Comparison of ENCODE assay signal across 29 cellular contexts in the genomic region with DNA sequence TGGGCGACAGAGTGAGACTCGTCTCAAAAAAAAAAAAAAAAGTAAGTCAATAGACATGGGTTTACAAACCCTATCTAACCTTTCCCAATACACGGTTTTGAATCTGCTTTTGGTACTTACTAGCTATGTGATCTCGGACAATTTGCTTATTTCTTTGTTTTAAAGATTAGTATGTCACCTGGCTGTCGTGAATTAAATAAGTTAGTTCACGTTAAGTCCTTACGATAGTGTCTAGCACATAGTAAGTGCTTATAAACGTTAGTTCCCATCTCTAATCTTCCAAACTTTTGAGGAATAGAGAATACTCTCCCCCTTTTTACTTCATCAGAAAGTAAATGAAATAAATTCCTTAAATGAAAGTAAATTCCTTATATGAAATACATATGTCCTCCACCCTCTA.
"Had no signal": no experiment of that assay in that cellular context is flagged by ENCODE, and none has a peak within 500 bp of the region (broad histone marks: within the 10 kb centered on the region; RNA-seq: fewer than 3 reads in every experiment).

No MANE protein-coding gene starts in this region.

- H3K27ac Mint-ChIP-seq: nephron; neural progenitor cell; progenitor cell of endocrine pancreas; stimulated activated effector memory CD8-positive, alpha-beta T cell treated with anti-CD3 and anti-CD28 coated beads, Interleukin-12 subunit alpha, Interleukin-12 subunit beta, amount 100 ng/mL, for 72 hours; stimulated activated naive CD8-positive, alpha-beta T cell treated with anti-CD3 and anti-CD28 coated beads, Interleukin-15, amount 100 ng/mL, for 72 hours; type B pancreatic cell had no signal

- H3K4me3 Mint-ChIP-seq: natural killer cell; nephron; neural progenitor cell; stimulated activated effector memory CD8-positive, alpha-beta T cell treated with anti-CD3 and anti-CD28 coated beads, Interleukin-12 subunit alpha, Interleukin-12 subunit beta, amount 100 ng/mL, for 72 hours; stimulated activated naive CD8-positive, alpha-beta T cell treated with anti-CD3 and anti-CD28 coated beads, Interleukin-15, amount 100 ng/mL, for 72 hours; type B pancreatic cell had no signal

- H3K9me3 ChIP-seq: ovary, psoas muscle, right lobe of liver, sigmoid colon, suprapubic skin, testis, tibial artery, transverse colon, upper lobe of right lung, uterus had no signal

- H3K9ac ChIP-seq: neural progenitor cell, parathyroid adenoma had no signal

- H3K4me1 ChIP-seq: parathyroid adenoma, right lobe of liver, testis, upper lobe of right lung, uterus had no signal

- H3K27me3 ChIP-seq: neural progenitor cell, ovary, right lobe of liver, sigmoid colon, suprapubic skin, testis, tibial artery, transverse colon, upper lobe of right lung, uterus had no signal

- H3K4me1 Mint-ChIP-seq: stimulated activated effector memory CD8-positive, alpha-beta T cell treated with anti-CD3 and anti-CD28 coated beads, Interleukin-12 subunit alpha, Interleukin-12 subunit beta, amount 100 ng/mL, for 72 hours; stimulated activated naive CD8-positive, alpha-beta T cell treated with anti-CD3 and anti-CD28 coated beads, Interleukin-15, amount 100 ng/mL, for 72 hours had no signal

- FAIRE-seq: small intestine had no signal

- H3K4me2 ChIP-seq: neural progenitor cell had no signal

- DNase-seq: natural killer cell; occipital lobe; ovary; posterior cingulate gyrus; psoas muscle; right cardiac atrium; right lobe of liver; small intestine; stimulated activated CD4-positive, alpha-beta T cell treated with anti-CD3 and anti-CD28 coated beads, Interleukin-15, amount 100 ng/mL, for 24 hours; stimulated activated CD4-positive, alpha-beta T cell treated with anti-CD3 and anti-CD28 coated beads, Interleukin-2, amount 100 ng/mL, for 24 hours; stimulated activated CD4-positive, alpha-beta T cell treated with anti-CD3 and anti-CD28 coated beads, Interleukin-2, amount 100 ng/mL, for 48 hours; stimulated activated CD4-positive, alpha-beta T cell treated with anti-CD3 and anti-CD28 coated beads, Interleukin-4, amount 100 ng/mL, for 24 hours; stimulated activated naive CD4-positive, alpha-beta T cell; stimulated activated naive CD8-positive, alpha-beta T cell treated with anti-CD3 and anti-CD28 coated beads, Interleukin-15, amount 100 ng/mL, for 72 hours; stimulated activated naive CD8-positive, alpha-beta T cell treated with anti-CD3 and anti-CD28 coated beads, Interleukin-15, Interleukin-2, amounts not matched to agents 100 U/mL and 50 U/mL, for 24 hours; substantia nigra; testis; tibial artery; transverse colon; upper lobe of right lung; uterus had no signal

- H3K36me3 Mint-ChIP-seq: natural killer cell had no signal

- H3K9me3 Mint-ChIP-seq: natural killer cell; nephron; neural progenitor cell; stimulated activated effector memory CD8-positive, alpha-beta T cell treated with anti-CD3 and anti-CD28 coated beads, Interleukin-12 subunit alpha, Interleukin-12 subunit beta, amount 100 ng/mL, for 72 hours; stimulated activated naive CD8-positive, alpha-beta T cell treated with anti-CD3 and anti-CD28 coated beads, Interleukin-15, amount 100 ng/mL, for 72 hours; type B pancreatic cell had no signal

- H3K4me3 ChIP-seq: neural progenitor cell, ovary, psoas muscle, right lobe of liver, sigmoid colon, suprapubic skin, testis, tibial artery, transverse colon, upper lobe of right lung, uterus had no signal

- H3K27ac ChIP-seq: ovary, parathyroid adenoma, psoas muscle, right lobe of liver, sigmoid colon, suprapubic skin, testis, tibial artery, transverse colon, upper lobe of right lung, uterus had no signal

- H3K79me2 ChIP-seq: parathyroid adenoma had no signal

- H2AFZ ChIP-seq: neural progenitor cell, parathyroid adenoma had no signal

- H3K27me3 Mint-ChIP-seq: progenitor cell of endocrine pancreas; stimulated activated naive CD8-positive, alpha-beta T cell treated with anti-CD3 and anti-CD28 coated beads, Interleukin-15, amount 100 ng/mL, for 72 hours; type B pancreatic cell had no signal

- ATAC-seq: natural killer cell; psoas muscle; right cardiac atrium; right lobe of liver; stimulated activated effector memory CD8-positive, alpha-beta T cell treated with anti-CD3 and anti-CD28 coated beads, Interleukin-12 subunit alpha, Interleukin-12 subunit beta, amount 100 ng/mL, for 72 hours; stimulated activated naive CD8-positive, alpha-beta T cell treated with anti-CD3 and anti-CD28 coated beads, Interleukin-15, amount 100 ng/mL, for 72 hours; stimulated activated naive CD8-positive, alpha-beta T cell treated with anti-CD3 and anti-CD28 coated beads, Interleukin-15, Interleukin-2, amounts not matched to agents 100 U/mL and 50 U/mL, for 24 hours; upper lobe of right lung had no signal

- H3K36me3 ChIP-seq: ovary, right lobe of liver, sigmoid colon, tibial artery, transverse colon, uterus had no signal
